ENCODE assay signal across 1 cellular context in genomic region chr10:80515941-80516340, GRCh38.
TF ChIP-seq lines count a peak whose summit lies in the region.

No MANE protein-coding gene starts in this region.

TF ChIP-seq in GM23338, 12 proteins besides CTCF, POLR2A, EP300 and RAD21:
- TF ChIP-seq CREB1 (CRISPR knock-in tag; IDR thresholded peaks at IDR 0.05; ENCODE audit: low read depth), result no peak
- TF ChIP-seq POLR2AphosphoS5 (IDR thresholded peaks at IDR 0.05; ENCODE audit: low read depth), result no peak
